ENCODE assay signal across 17 cellular contexts in genomic region chr17:11980813-11981212, GRCh38. TPM values are rescaled to one million over a fixed set of nuclear protein-coding genes. Genes with fewer than 3 reads are reported as not detected.
A peak's percentile ranks its signal among the peaks of the same experiment; 100 is the strongest.
DNase-seq lines count a peak whose midpoint lies in the region; ATAC-seq and TF ChIP-seq lines count a peak whose summit lies in the region.
"Had no signal": no experiment of that assay in that cellular context is flagged by ENCODE, and none has a peak within 500 bp of the region (broad histone marks: within the 10 kb centered on the region; RNA-seq: fewer than 3 reads in every experiment).

No MANE protein-coding gene starts in this region.

- DNase-seq in DND-41 (no peak), IMR-90 (no peak), mammary epithelial cell (no peak), mesenchymal stem cell (peak; percentile 3)
- no peak for DNase-seq in activated CD4-positive, alpha-beta memory T cell treated with anti-CD3 and anti-CD28 coated beads for 36 hours
- no peak for DNase-seq in stimulated activated naive CD8-positive, alpha-beta T cell treated with anti-CD3 and anti-CD28 coated beads, Interleukin-15, Interleukin-2, amounts not matched to agents 100 U/mL and 50 U/mL, for 24 hours
- DNase-seq: activated naive CD4-positive, alpha-beta T cell treated with Interleukin-2 at 50 U/mL for 16 hours; COR-L47; NCI-H1436; NCI-H524; SHP77 treated with DMSO at 0.1 percent for 48 hours; small intestine; testis had no signal

- H2AFZ ChIP-seq in DND-41 (ENCODE audit: low read depth, low read length) = no peak overlapping the region
- no peak overlapping the region for H2AFZ ChIP-seq in IMR-90 (replicated peaks; ENCODE audit: low read length, poor library complexity)
- no peak overlapping the region for H2AFZ ChIP-seq in mammary epithelial cell (ENCODE audit: low read depth, low read length)
- no peak overlapping the region for H2AFZ ChIP-seq in mesenchymal stem cell (ENCODE audit: low read depth, low read length)

- POLR2A ChIA-PET in IMR-90 (lab: Charles Lee; ENCODE audit: unreplicated experiment) = no interaction called here
- POLR2A ChIA-PET in activated CD4-positive, alpha-beta memory T cell treated with anti-CD3 and anti-CD28 coated beads for 36 hours (lab: Charles Lee) = no interaction called here

- H3K9ac ChIP-seq in DND-41 (ENCODE audit: low read depth, low read length) (no peak overlapping the region), IMR-90 (ENCODE audit: low read depth, low read length) (no peak overlapping the region), mammary epithelial cell (ENCODE audit: insufficient read depth, low read length) (no peak overlapping the region), mesenchymal stem cell (ENCODE audit: low read length) (no peak overlapping the region)

- no peak overlapping the region for H2AK9ac ChIP-seq in IMR-90 (replicated peaks; ENCODE audit: low read depth, low read length, poor library complexity)

- H3K4me2 ChIP-seq in DND-41 (ENCODE audit: insufficient read depth, low read length) = no peak overlapping the region
- H3K4me2 ChIP-seq in IMR-90 (ENCODE audit: low read depth, low read length) = no peak overlapping the region
- H3K4me2 ChIP-seq in mammary epithelial cell (ENCODE audit: insufficient read depth, low read depth, low read length) = no peak overlapping the region
- H3K4me2 ChIP-seq in mesenchymal stem cell (ENCODE audit: low read length, poor library complexity, severe bottlenecking) = no peak overlapping the region

- H2BK15ac ChIP-seq in IMR-90 (ENCODE audit: low read depth, low read length) (no peak overlapping the region), mesenchymal stem cell (ENCODE audit: low read depth, poor library complexity, severe bottlenecking) (no peak overlapping the region)

- in situ Hi-C loops in IMR-90 (cut with MboI; ENCODE audit: low sequenced_read_pairs) (loop anchor here (10.0 to 25.0 kb wide), 2 partner anchors 1106 to 1319 kb away; partner anchors contain the start of gene MYH3), mammary epithelial cell (cut with MboI; ENCODE audit: low sequenced_read_pairs in 2 of 2) (loop anchor here (25.0 kb wide), 3 partner anchors 1094 to 1344 kb away; partner anchors contain the start of gene TMEM220 (in 1 of the 2))

- no peak overlapping the region for H4K91ac ChIP-seq in IMR-90 (ENCODE audit: insufficient read depth, low read depth, low read length)
- no peak overlapping the region for H4K91ac ChIP-seq in mesenchymal stem cell (ENCODE audit: low read length)

- H3K23ac ChIP-seq in IMR-90 (ENCODE audit: low read depth, low read length) (no peak overlapping the region), mesenchymal stem cell (ENCODE audit: low read length in 2 of 2) (no peak overlapping the region)

- peaks cover 62% of the 10 kb centered on the region for H3K36me3 ChIP-seq in DND-41 (ENCODE audit: insufficient read depth, low read length)
- peaks cover 19% of the 10 kb centered on the region for H3K36me3 ChIP-seq in IMR-90 (ENCODE audit: control insufficient read depth, insufficient read depth, low read length)
- H3K36me3 ChIP-seq in mammary epithelial cell (ENCODE audit: insufficient read depth, low read length) = peaks cover 3% of the 10 kb centered on the region
- H3K36me3 ChIP-seq in mesenchymal stem cell (ENCODE audit: control insufficient read depth in 1 of 2, insufficient read depth in 2 of 2, low read depth in 1 of 2, low read length in 2 of 2) = peaks cover 18 to 54% of the 10 kb centered on the region in 2 experiments

- H3K18ac ChIP-seq in IMR-90 (ENCODE audit: low read depth, low read length) (no peak overlapping the region), mesenchymal stem cell (ENCODE audit: low read depth in 1 of 2, low read length in 2 of 2) (no peak overlapping the region)

- H3K14ac ChIP-seq in IMR-90 (replicated peaks; ENCODE audit: low read depth, low read length) (no peak overlapping the region), mesenchymal stem cell (ENCODE audit: low read length in 2 of 2) (no peak overlapping the region)

- H2BK120ac ChIP-seq in IMR-90 (ENCODE audit: low read depth, low read length) (no peak overlapping the region), mesenchymal stem cell (ENCODE audit: low read depth, low read length) (no peak overlapping the region)

- H3K9me1 ChIP-seq in IMR-90 (ENCODE audit: insufficient read depth, low read length) = no peaks in the 10 kb centered on the region

- dilution Hi-C loops in IMR-90 (cut with HindIII; ENCODE audit: low sequenced_read_pairs, unreplicated experiment) (no loop called here), mammary epithelial cell (cut with HindIII; ENCODE audit: low sequenced_read_pairs) (no loop called here)

- no peaks in the 10 kb centered on the region for H3K9me3 Mint-ChIP-seq in activated CD4-positive, alpha-beta memory T cell treated with anti-CD3 and anti-CD28 coated beads for 36 hours
- H3K9me3 Mint-ChIP-seq: natural killer cell treated with Interleukin-12 subunit alpha and Interleukin-12 subunit beta and Interleukin-15 and Interleukin-18, amount 100 ng/mL, for 72 hours had no signal

- no peak overlapping the region for H2BK20ac ChIP-seq in IMR-90 (ENCODE audit: low read depth, low read length)

- H3K79me2 ChIP-seq in DND-41 (ENCODE audit: insufficient read depth, low read length) (no peaks in the 10 kb centered on the region), mammary epithelial cell (ENCODE audit: insufficient read depth, low read length) (no peaks in the 10 kb centered on the region)

- H4K8ac ChIP-seq in IMR-90 (ENCODE audit: low read depth in 2 of 2, low read length in 2 of 2) = no peak overlapping the region
- H4K8ac ChIP-seq in mesenchymal stem cell (ENCODE audit: low read length) = no peak overlapping the region

- H3K4me3 Mint-ChIP-seq in activated CD4-positive, alpha-beta memory T cell treated with anti-CD3 and anti-CD28 coated beads for 36 hours = no peak overlapping the region
- H3K4me3 Mint-ChIP-seq: natural killer cell treated with Interleukin-12 subunit alpha and Interleukin-12 subunit beta and Interleukin-15 and Interleukin-18, amount 100 ng/mL, for 72 hours had no signal

- H4K20me1 ChIP-seq in DND-41 (ENCODE audit: insufficient read depth, low read length) = no peaks in the 10 kb centered on the region
- H4K20me1 ChIP-seq in IMR-90 (ENCODE audit: insufficient read depth, low read length) = no peaks in the 10 kb centered on the region
- H4K20me1 ChIP-seq in mammary epithelial cell (ENCODE audit: insufficient read depth, low read length) = no peaks in the 10 kb centered on the region

- no peak for ATAC-seq in DND-41 (ENCODE audit: insufficient read depth, low read depth)
- ATAC-seq in IMR-90 (ENCODE audit: low read depth) = no peak; the same call in 1 of the 2 replicates
- ATAC-seq in HG02852 (IDR thresholded peaks at IDR 0.05; ENCODE audit: unreplicated experiment) = no peak
- ATAC-seq in stimulated activated naive CD8-positive, alpha-beta T cell treated with anti-CD3 and anti-CD28 coated beads, Interleukin-15, Interleukin-2, amounts not matched to agents 100 U/mL and 50 U/mL, for 24 hours = no peak
- ATAC-seq in GM19328 (IDR thresholded peaks at IDR 0.05; ENCODE audit: unreplicated experiment) = no peak
- ATAC-seq: gastroesophageal sphincter; natural killer cell treated with Interleukin-12 subunit alpha and Interleukin-12 subunit beta and Interleukin-15 and Interleukin-18, amount 100 ng/mL, for 72 hours had no signal

- H2AK5ac ChIP-seq in IMR-90 (ENCODE audit: low read depth, low read length) (no peak overlapping the region), mesenchymal stem cell (ENCODE audit: low read length, severe bottlenecking) (no peak overlapping the region)

- peaks cover 58% of the 10 kb centered on the region for H3K36me3 Mint-ChIP-seq in activated CD4-positive, alpha-beta memory T cell treated with anti-CD3 and anti-CD28 coated beads for 36 hours

- H3K4me1 ChIP-seq in DND-41 (ENCODE audit: insufficient read depth, low read length) (no peaks in the 10 kb centered on the region), IMR-90 (ENCODE audit: control insufficient read depth, insufficient read depth, low read length) (no peaks in the 10 kb centered on the region), mammary epithelial cell (ENCODE audit: insufficient read depth, low read length) (no peaks in the 10 kb centered on the region), mesenchymal stem cell (ENCODE audit: control insufficient read depth, insufficient read depth, low read depth, low read length) (no peaks in the 10 kb centered on the region)
- H3K4me1 ChIP-seq: gastroesophageal sphincter, testis had no signal

- H3K4ac ChIP-seq in IMR-90 (ENCODE audit: low read depth, low read length) = no peak overlapping the region
- H3K4ac ChIP-seq in mesenchymal stem cell (ENCODE audit: low read depth in 1 of 2, low read length in 2 of 2) = no peak overlapping the region

- peak; percentile 28 for TF ChIP-seq CTCF in DND-41 (IDR thresholded peaks at IDR 0.05; ENCODE audit: borderline replicate concordance, extremely low read depth, low read length, poor library complexity, severe bottlenecking)
- TF ChIP-seq CTCF in IMR-90 (conservative IDR thresholded peaks at IDR 0.05; ENCODE audit: low read depth, low read length) = 0 out of 2 replicates have a peak, but pooled peaks have one; percentile 23
- peak; percentile 51 to 62 for TF ChIP-seq CTCF in mammary epithelial cell (conservative IDR thresholded peaks at IDR 0.05 in 1 of 2, IDR thresholded peaks at IDR 0.05 in 1 of 2; ENCODE audit: extremely low read depth in 1 of 2, insufficient read depth in 1 of 2, low read depth in 1 of 2, low read length in 2 of 2)

- WGBS in IMR-90 (ENCODE audit: extremely low coverage in 2 of 2, insufficient read length in 1 of 2), 2 experiments = no CpG with 5 or more reads among the region's 2 CpGs
- WGBS in mammary epithelial cell (ENCODE audit: low coverage, missing lambda C conversion rate) = 70% methylated on average over 2 of the region's 2 CpGs
- 48% methylated on average over 2 of the region's 2 CpGs for WGBS in mesenchymal stem cell

- H3K27ac ChIP-seq in DND-41 (ENCODE audit: low read length) (no peak overlapping the region), IMR-90 (ENCODE audit: insufficient read depth, low read length) (no peak overlapping the region), mammary epithelial cell (ENCODE audit: insufficient read depth, low read depth, low read length) (no peak overlapping the region), mesenchymal stem cell (ENCODE audit: low read length, poor library complexity, severe bottlenecking) (no peak overlapping the region)
- H3K27ac ChIP-seq: gastroesophageal sphincter, testis had no signal

- H3K9me3 ChIP-seq in DND-41 (ENCODE audit: insufficient read depth, low read length, severe bottlenecking) = no peaks in the 10 kb centered on the region
- no peaks in the 10 kb centered on the region for H3K9me3 ChIP-seq in IMR-90 (ENCODE audit: control insufficient read depth, insufficient read depth, low read length)
- no peaks in the 10 kb centered on the region for H3K9me3 ChIP-seq in mammary epithelial cell (replicated peaks; ENCODE audit: insufficient read depth, low read length)
- no peaks in the 10 kb centered on the region for H3K9me3 ChIP-seq in mesenchymal stem cell (ENCODE audit: control insufficient read depth, low read length)
- H3K9me3 ChIP-seq: gastroesophageal sphincter, testis had no signal

- H3K27me3 Mint-ChIP-seq in activated CD4-positive, alpha-beta memory T cell treated with anti-CD3 and anti-CD28 coated beads for 36 hours = no peaks in the 10 kb centered on the region
- H3K27me3 Mint-ChIP-seq: natural killer cell treated with Interleukin-12 subunit alpha and Interleukin-12 subunit beta and Interleukin-15 and Interleukin-18, amount 100 ng/mL, for 72 hours had no signal

- BruUV-seq in IMR-90 (replicated peaks; lab: Mats Ljungman, UMichigan) (no TSS peak), mammary epithelial cell (replicated peaks; lab: Mats Ljungman, UMichigan) (no TSS peak)

- TF ChIP-seq RAD21 in IMR-90 (IDR thresholded peaks at IDR 0.05; ENCODE audit: low read length) = no peak

- intact Hi-C loops in IMR-90 (cut with micrococcal nuclease) = no loop called here
- intact Hi-C loops in mammary epithelial cell (cut with micrococcal nuclease) = loop anchor here (2.0 to 10.0 kb wide), 2 partner anchors 36 to 336 kb away; no protein-coding TSS in a partner anchor
- intact Hi-C loops in activated CD4-positive, alpha-beta memory T cell treated with anti-CD3 and anti-CD28 coated beads for 36 hours (cut with micrococcal nuclease) = loop anchor here (10.0 kb wide), 1 partner anchor 1106 kb away; no protein-coding TSS in a partner anchor

- H2BK5ac ChIP-seq in IMR-90 (ENCODE audit: low read depth, low read length, poor library complexity, severe bottlenecking) (no peak overlapping the region), mesenchymal stem cell (ENCODE audit: low read depth, low read length, poor library complexity, severe bottlenecking) (no peak overlapping the region)

- H3K4me3 ChIP-seq in DND-41 (ENCODE audit: low read depth in 1 of 2, low read length in 2 of 2) = no peak overlapping the region
- no peak overlapping the region for H3K4me3 ChIP-seq in IMR-90 (ENCODE audit: insufficient read depth, low read depth, low read length)
- no peak overlapping the region for H3K4me3 ChIP-seq in mammary epithelial cell (replicated peaks in 1 of 3; ENCODE audit: insufficient read depth in 1 of 3, low read depth in 2 of 3, low read length in 3 of 3)
- H3K4me3 ChIP-seq in mesenchymal stem cell (ENCODE audit: insufficient read depth in 1 of 2, low read depth in 1 of 2, low read length in 2 of 2) = no peak overlapping the region
- H3K4me3 ChIP-seq: gastroesophageal sphincter, testis had no signal

- H3K56ac ChIP-seq in IMR-90 (ENCODE audit: extremely low read depth, insufficient read depth, low read length) = no peak overlapping the region

- no peak overlapping the region for H4K5ac ChIP-seq in IMR-90 (ENCODE audit: low read depth, low read length)

- H3K4me1 Mint-ChIP-seq in activated CD4-positive, alpha-beta memory T cell treated with anti-CD3 and anti-CD28 coated beads for 36 hours (ENCODE audit: low read depth) = no peaks in the 10 kb centered on the region

- H2BK12ac ChIP-seq in mesenchymal stem cell (ENCODE audit: low read length in 2 of 2) = no peak overlapping the region

- no peak overlapping the region for H3K27ac Mint-ChIP-seq in activated CD4-positive, alpha-beta memory T cell treated with anti-CD3 and anti-CD28 coated beads for 36 hours
- H3K27ac Mint-ChIP-seq: natural killer cell treated with Interleukin-12 subunit alpha and Interleukin-12 subunit beta and Interleukin-15 and Interleukin-18, amount 100 ng/mL, for 72 hours had no signal

- H3K27me3 ChIP-seq in DND-41 (ENCODE audit: insufficient read depth, low read length, poor library complexity) (no peaks in the 10 kb centered on the region), IMR-90 (ENCODE audit: control insufficient read depth, insufficient read depth, low read length) (no peaks in the 10 kb centered on the region), mammary epithelial cell (ENCODE audit: insufficient read depth, low read length) (no peaks in the 10 kb centered on the region), mesenchymal stem cell (ENCODE audit: control insufficient read depth in 1 of 2, insufficient read depth in 1 of 2, low read length in 2 of 2) (no peaks in the 10 kb centered on the region)
- H3K27me3 ChIP-seq: gastroesophageal sphincter, testis had no signal

- no peak for TF ChIP-seq POLR2A in IMR-90 (IDR thresholded peaks at IDR 0.05; ENCODE audit: low read depth, low read length)

- H3K79me1 ChIP-seq in IMR-90 (ENCODE audit: low read depth in 1 of 2, low read length in 2 of 2) = no peaks in the 10 kb centered on the region
- H3K79me1 ChIP-seq in mesenchymal stem cell (replicated peaks; ENCODE audit: low read length, poor library complexity, severe bottlenecking) = peaks cover 13% of the 10 kb centered on the region

- CTCF ChIA-PET in IMR-90 (lab: Yijun Ruan, JAX) = interaction anchor here (0.5 to 0.7 kb wide), 2 partner anchors 781 to 1933 kb away, joined by 3 read pairs; no protein-coding TSS in a partner anchor
- CTCF ChIA-PET in mammary epithelial cell (lab: Charles Lee; ENCODE audit: low non-redundant PET) = interaction anchor here (0.6 to 1.2 kb wide), 2 partner anchors 11 to 16 kb away, joined by 3 to 7 read pairs; partner anchors contain the start of gene ZNF18
- CTCF ChIA-PET in activated CD4-positive, alpha-beta memory T cell treated with anti-CD3 and anti-CD28 coated beads for 36 hours (lab: Charles Lee) = no interaction called here

RNA-seq across cellular contexts. Expression of gene ZNF18, which starts 16.5 kb away (rescaled TPM):
- total RNA-seq in IMR-90 (2012; rRNA removed) = 10.3 and 11.7 TPM in 2 replicates
- 4.4 and 4.5 TPM in 2 replicates for polyA plus RNA-seq in IMR-90 (2012; rRNA removed)
- 1.5 and 1.7 TPM in 2 replicates for polyA plus RNA-seq in IMR-90 (2012; cell fraction: cytosol; rRNA removed)
- 3.7 and 11.7 TPM in 2 replicates for polyA plus RNA-seq in IMR-90 (2012; cell fraction: nucleus; rRNA removed; ENCODE audit: low replicate concordance)
- 1 to 10 TPM; 7.4 to 9.7 TPM for total RNA-seq in mammary epithelial cell
- 3.8 TPM for polyA plus RNA-seq in mammary epithelial cell
- polyA minus RNA-seq in mammary epithelial cell = 18.9 TPM
- 4.5 TPM for polyA plus RNA-seq in mesenchymal stem cell (2013, experiment 1 of 2)
- 4.8 TPM for polyA plus RNA-seq in mesenchymal stem cell (2013, experiment 2 of 2)
- 1 to 10 TPM; 6.5 TPM for total RNA-seq in activated CD4-positive, alpha-beta memory T cell treated with anti-CD3 and anti-CD28 coated beads for 36 hours

RNA-seq across cellular contexts. Expression of gene MAP2K4, which starts 39.9 kb away (rescaled TPM):
- 32.6 and 33.3 TPM in 2 replicates for total RNA-seq in IMR-90 (2012; rRNA removed)
- polyA plus RNA-seq in IMR-90 (2012; rRNA removed) = 12.2 and 14.5 TPM in 2 replicates
- polyA plus RNA-seq in IMR-90 (2012; cell fraction: cytosol; rRNA removed) = 3.4 and 3.8 TPM in 2 replicates
- 2.7 and 24.8 TPM in 2 replicates for polyA plus RNA-seq in IMR-90 (2012; cell fraction: nucleus; rRNA removed; ENCODE audit: low replicate concordance)
- total RNA-seq in mammary epithelial cell = 10 to 100 TPM; 36.2 to 42.2 TPM
- 23.3 TPM for polyA plus RNA-seq in mammary epithelial cell
- 25.6 TPM for polyA minus RNA-seq in mammary epithelial cell
- polyA plus RNA-seq in mesenchymal stem cell (2013, experiment 1 of 2) = 20.1 TPM
- 22.7 TPM for polyA plus RNA-seq in mesenchymal stem cell (2013, experiment 2 of 2)
- total RNA-seq in activated CD4-positive, alpha-beta memory T cell treated with anti-CD3 and anti-CD28 coated beads for 36 hours = 10 to 100 TPM; 22.0 to 27.2 TPM
